In genomic region chr5:55665065-55665464, GRCh38 we compare ENCODE assay signal across 17 cellular contexts.
"Had no signal": no experiment of that assay in that cellular context is flagged by ENCODE, and none has a peak within 500 bp of the region (broad histone marks: within the 10 kb centered on the region; RNA-seq: fewer than 3 reads in every experiment).

No MANE protein-coding gene starts in this region.

- H3K9me3 ChIP-seq: breast epithelium, prostate gland, SK-N-SH had no signal

- DNase-seq: activated CD4-positive, alpha-beta T cell treated with anti-CD3 and anti-CD28 coated beads, Interleukin-2, amount 10 ng/mL, durations not matched to agents 7 days and 5 days; activated CD4-positive, CD25-positive, alpha-beta regulatory T cell; activated naive CD4-positive, alpha-beta T cell treated with anti-CD3 and anti-CD28 coated beads, Interleukin-2, amount 50 U/mL, for 16 hours; activated T-cell treated with anti-CD3 and anti-CD28 coated beads, Interleukin-2, amount 50 U/mL, for 1 hour; amniotic stem cell; cortex of kidney; effector CD8-positive, alpha-beta T cell; glutamatergic neuron; nucleus accumbens; SK-N-SH; stimulated activated CD4-positive, alpha-beta T cell treated with anti-CD3 and anti-CD28 coated beads, Interleukin-4, amount 100 ng/mL, for 1 hour; stimulated activated CD8-positive, alpha-beta memory T cell treated with anti-CD3 and anti-CD28 coated beads, Interleukin-4, amount 100 ng/mL, for 48 hours; stimulated activated naive CD8-positive, alpha-beta T cell treated with anti-CD3 and anti-CD28 coated beads, Interleukin-15, Interleukin-2, amounts not matched to agents 100 U/mL and 50 U/mL, for 24 hours; T-helper 17 cell had no signal

- H3K4me3 ChIP-seq: breast epithelium, prostate gland had no signal

- ATAC-seq: natural killer cell treated with Interleukin-12 subunit alpha and Interleukin-12 subunit beta and Interleukin-15 and Interleukin-18, amount 100 ng/mL, for 72 hours; stimulated activated naive CD8-positive, alpha-beta T cell treated with anti-CD3 and anti-CD28 coated beads, Interleukin-15, Interleukin-2, amounts not matched to agents 100 U/mL and 50 U/mL, for 24 hours; T-helper 17 cell had no signal

- H3K27me3 ChIP-seq: breast epithelium had no signal

- H3K4me1 ChIP-seq: breast epithelium, prostate gland had no signal

- H3K36me3 ChIP-seq: breast epithelium, prostate gland had no signal

- H3K27ac ChIP-seq: breast epithelium, prostate gland had no signal
